In genomic region chr2:134290363-134290762, GRCh38 we compare ENCODE assay signal across 9 cellular contexts. TPM values are rescaled to one million over a fixed set of nuclear protein-coding genes. Genes with fewer than 3 reads are reported as not detected.
DNase-seq lines count a peak whose midpoint lies in the region; ATAC-seq and TF ChIP-seq lines count a peak whose summit lies in the region.
"Had no signal": no experiment of that assay in that cellular context is flagged by ENCODE, and none has a peak within 500 bp of the region (broad histone marks: within the 10 kb centered on the region; RNA-seq: fewer than 3 reads in every experiment).

No MANE protein-coding gene starts in this region.

- no peaks in the 10 kb centered on the region for H3K9me3 ChIP-seq in spleen

- no peak overlapping the region for H3K27ac Mint-ChIP-seq in activated CD4-positive, alpha-beta T cell treated with anti-CD3 and anti-CD28 coated beads, Interleukin-2, amount 10 ng/mL, durations not matched to agents 7 days and 5 days

- H3K36me3 Mint-ChIP-seq in activated CD4-positive, alpha-beta T cell treated with anti-CD3 and anti-CD28 coated beads, Interleukin-2, amount 10 ng/mL, durations not matched to agents 7 days and 5 days (ENCODE audit: low read depth) = peaks cover 22% of the 10 kb centered on the region

- H3K4me1 ChIP-seq in spleen = peaks cover 26 to 100% (median 86%) of the 10 kb centered on the region in 6 donors

- peak; percentile 19 for DNase-seq in activated CD4-positive, alpha-beta T cell treated with anti-CD3 and anti-CD28 coated beads, Interleukin-2, amount 10 ng/mL, durations not matched to agents 7 days and 5 days
- DNase-seq in activated CD4-positive, alpha-beta T cell treated with anti-CD3 and anti-CD28 coated beads for 4 hours = no peak
- DNase-seq in MV-4-11 (lab: John Stamatoyannopoulos, UW) (peak; percentile 82), spleen (no peak), HuH-7 (ENCODE audit: low spot score) (no peak), DMS114 treated with DMSO at 0.1 percent for 48 hours (lab: John Stamatoyannopoulos, UW; ENCODE audit: unreplicated experiment) (no peak), erythroblast (lab: John Stamatoyannopoulos, UW) (no peak)
- DNase-seq: NCI-H1092 had no signal

- H3K9me3 Mint-ChIP-seq in activated CD4-positive, alpha-beta T cell treated with anti-CD3 and anti-CD28 coated beads, Interleukin-2, amount 10 ng/mL, durations not matched to agents 7 days and 5 days = no peaks in the 10 kb centered on the region

- intact Hi-C loops in spleen (cut with DNase I; ENCODE audit: low total_unique reads) = no loop called here

- CTCF ChIA-PET in activated CD4-positive, alpha-beta T cell treated with anti-CD3 and anti-CD28 coated beads, Interleukin-2, amount 10 ng/mL, durations not matched to agents 7 days and 5 days (lab: Charles Lee) = interaction anchor here (1.5 to 4.1 kb wide), 4 partner anchors 10 to 28 kb away, joined by 3 to 14 read pairs (median 6); no protein-coding TSS in a partner anchor

- TF ChIP-seq POLR2A in spleen (IDR thresholded peaks at IDR 0.05) (no peak), erythroblast (IDR thresholded peaks at IDR 0.05; ENCODE audit: low read length) (no peak)

- H3K36me3 ChIP-seq in spleen = no peaks in the 10 kb centered on the region

- TF ChIP-seq CTCF in spleen (IDR thresholded peaks at IDR 0.05 in 8 of 11, conservative IDR thresholded peaks at IDR 0.05 in 3 of 11) = no peak

- H3K27me3 ChIP-seq in spleen (replicated peaks in 1 of 7) = no peaks in the 10 kb centered on the region

- H3K4me1 Mint-ChIP-seq in activated CD4-positive, alpha-beta T cell treated with anti-CD3 and anti-CD28 coated beads, Interleukin-2, amount 10 ng/mL, durations not matched to agents 7 days and 5 days = peaks cover 34% of the 10 kb centered on the region

- no peak overlapping the region for H3K4me3 Mint-ChIP-seq in activated CD4-positive, alpha-beta T cell treated with anti-CD3 and anti-CD28 coated beads, Interleukin-2, amount 10 ng/mL, durations not matched to agents 7 days and 5 days

- H3K4me3 ChIP-seq in spleen = peak overlapping the region in 1 of 8 donors; percentile 29

- ATAC-seq in HG02623 (IDR thresholded peaks at IDR 0.05; ENCODE audit: unreplicated experiment) = peak; percentile 56

- H3K27ac ChIP-seq in spleen = peak overlapping the region; percentile 16 to 90 (median 72)

- POLR2A ChIA-PET in activated CD4-positive, alpha-beta T cell treated with anti-CD3 and anti-CD28 coated beads, Interleukin-2, amount 10 ng/mL, durations not matched to agents 7 days and 5 days (lab: Charles Lee) = interaction anchor here (1.0 kb wide), 1 partner anchor 15 kb away, joined by 4 read pairs; no protein-coding TSS in a partner anchor

- H3K27me3 Mint-ChIP-seq in activated CD4-positive, alpha-beta T cell treated with anti-CD3 and anti-CD28 coated beads, Interleukin-2, amount 10 ng/mL, durations not matched to agents 7 days and 5 days = no peaks in the 10 kb centered on the region

RNA-seq across cellular contexts. Expression of gene MGAT5, which starts 36.5 kb away (rescaled TPM):
- 10 to 100 TPM; 48.2 to 56.7 TPM for total RNA-seq in activated CD4-positive, alpha-beta T cell treated with anti-CD3 and anti-CD28 coated beads, Interleukin-2, amount 10 ng/mL, durations not matched to agents 7 days and 5 days
- 100 to 1,000 TPM in 4 of 7 donors, 10 to 100 TPM in 3; 81.0 to 110 (median 101) TPM for total RNA-seq in spleen
- 10 to 100 TPM; 11.2 to 17.5 (median 14.4) TPM for polyA plus RNA-seq in spleen

Comparison
In these comparisons a context has a peak if more than half of its experiments do, and no peak if none do; other contexts are left out.
1. DNase-seq: peak in activated CD4-positive, alpha-beta T cell treated with anti-CD3 and anti-CD28 coated beads, Interleukin-2, amount 10 ng/mL, durations not matched to agents 7 days and 5 days (single experiment) and MV-4-11 (single experiment); none in activated CD4-positive, alpha-beta T cell treated with anti-CD3 and anti-CD28 coated beads for 4 hours (0 of 2), spleen (single experiment), HuH-7 (single experiment), DMS114 treated with DMSO at 0.1 percent for 48 hours (single experiment) and erythroblast (0 of 2).